In genomic region chr12:113788020-113788856, GRCh38 we compare ENCODE assay signal across 19 cellular contexts.
DNase-seq lines count a peak whose midpoint lies in the region; ATAC-seq, FAIRE-seq and TF ChIP-seq lines count a peak whose summit lies in the region.
"Had no signal": no experiment of that assay in that cellular context is flagged by ENCODE, and none has a peak within 500 bp of the region (broad histone marks: within the 10 kb centered on the region; RNA-seq: fewer than 3 reads in every experiment).

No MANE protein-coding gene starts in this region.

- no peak overlapping the region for H3K18ac ChIP-seq in trophoblast cell (ENCODE audit: low read length)

- H3K9me1 ChIP-seq in K562 (ENCODE audit: control insufficient read depth, insufficient read depth, low read length), result no peaks in the 10 kb centered on the region

- DNase-seq in EL, result peak; percentile 80
- peak; percentile 29 for DNase-seq in LoVo (ENCODE audit: low spot score)
- no peak for DNase-seq in K562 (ENCODE audit: extremely low read depth in 1 of 4, low spot score in 3 of 4)
- peak; percentile 50 to 78 for DNase-seq in trophoblast cell
- no peak for DNase-seq in AG20443 (ENCODE audit: low spot score)
- DNase-seq in spleen, result no peak
- no peak for DNase-seq in prostate gland (ENCODE audit: low spot score)
- DNase-seq: activated CD4-positive, alpha-beta T cell treated with anti-CD3 and anti-CD28 coated beads, Interleukin-2, amount 50 U/mL, for 4 hours; adrenal gland; head of caudate nucleus; KG1; kidney; NCI-H146; NCI-H446 treated with DMSO at 0.1 percent for 48 hours had no signal

- H3K23ac ChIP-seq in trophoblast cell (ENCODE audit: low read length), result no peak overlapping the region

- TF ChIP-seq CTCF in K562 (IDR thresholded peaks at IDR 0.05 in 2 of 3, conservative IDR thresholded peaks at IDR 0.05 in 1 of 3; ENCODE audit: insufficient read depth in 2 of 3, low read depth in 1 of 3, low read length in 3 of 3) (no peak), spleen (IDR thresholded peaks at IDR 0.05 in 8 of 11, conservative IDR thresholded peaks at IDR 0.05 in 3 of 11) (no peak), prostate gland (IDR thresholded peaks at IDR 0.05) (no peak)

- H4K20me1 ChIP-seq in K562 (replicated peaks; ENCODE audit: control insufficient read depth, insufficient read depth, low read length), result no peaks in the 10 kb centered on the region

- no peak overlapping the region for H2AK5ac ChIP-seq in trophoblast cell (ENCODE audit: low read length)

- no peak for TF ChIP-seq EP300 in K562 (IDR thresholded peaks at IDR 0.05; ENCODE audit: low read length)

- no peak for ATAC-seq in K562
- no peak for ATAC-seq in HG03442 (IDR thresholded peaks at IDR 0.05; ENCODE audit: unreplicated experiment)

- no peak overlapping the region for H2AFZ ChIP-seq in K562 (ENCODE audit: low read depth, low read length)
- H2AFZ ChIP-seq in trophoblast cell (ENCODE audit: insufficient read depth, low read length, poor library complexity), result no peak overlapping the region
- H2AFZ ChIP-seq: neural progenitor cell had no signal

- H3K27me3 ChIP-seq in K562 (ENCODE audit: control insufficient read depth in 2 of 2, insufficient read depth in 2 of 2, low read length in 2 of 2) (no peaks in the 10 kb centered on the region), trophoblast cell (ENCODE audit: insufficient read depth, low read length) (no peaks in the 10 kb centered on the region), spleen (replicated peaks in 1 of 7) (peaks cover 0 to 38% (median 0%) of the 10 kb centered on the region in 7 donors), prostate gland (replicated peaks; ENCODE audit: insufficient read depth) (peaks cover 6% of the 10 kb centered on the region)
- H3K27me3 ChIP-seq: neural progenitor cell had no signal

- H3K79me1 ChIP-seq in trophoblast cell (ENCODE audit: low read length), result no peaks in the 10 kb centered on the region

- TF ChIP-seq RAD21 in K562 (CRISPR knock-in tag; conservative IDR thresholded peaks at IDR 0.05 in 1 of 2, IDR thresholded peaks at IDR 0.05 in 1 of 2), result no peak

- H4K12ac ChIP-seq in trophoblast cell (ENCODE audit: low read depth, low read length), result no peak overlapping the region

- no peak overlapping the region for H2BK5ac ChIP-seq in trophoblast cell (ENCODE audit: low read depth, low read length, poor library complexity)

- no peaks in the 10 kb centered on the region for H3K9me3 ChIP-seq in K562 (replicated peaks; ENCODE audit: control insufficient read depth, insufficient read depth, low read depth, low read length)
- H3K9me3 ChIP-seq in trophoblast cell (ENCODE audit: insufficient read depth, low read depth, low read length), result no peaks in the 10 kb centered on the region
- peaks cover 0 to 27% (median 4%) of the 10 kb centered on the region in 8 donors for H3K9me3 ChIP-seq in spleen
- no peaks in the 10 kb centered on the region for H3K9me3 ChIP-seq in prostate gland
- H3K9me3 ChIP-seq: adrenal gland, thoracic aorta had no signal

- H3K14ac ChIP-seq in trophoblast cell (ENCODE audit: low read length), result no peak overlapping the region

- H3K36me3 ChIP-seq in K562 (ENCODE audit: control insufficient read depth, insufficient read depth, low read length), result no peaks in the 10 kb centered on the region
- H3K36me3 ChIP-seq in trophoblast cell (ENCODE audit: control insufficient read depth in 1 of 2, insufficient read depth in 2 of 2, low read length in 2 of 2), result no peaks in the 10 kb centered on the region
- no peaks in the 10 kb centered on the region for H3K36me3 ChIP-seq in spleen
- no peaks in the 10 kb centered on the region for H3K36me3 ChIP-seq in prostate gland
- H3K36me3 ChIP-seq: adrenal gland, HAP-1, neural progenitor cell, thoracic aorta had no signal

- no peak overlapping the region for H2BK120ac ChIP-seq in trophoblast cell (ENCODE audit: insufficient read depth, low read length, poor library complexity)

- FAIRE-seq in K562 (lab: Jason Lieb, UNC), result no peak
- FAIRE-seq: kidney, TTC549 had no signal

- H4K91ac ChIP-seq in trophoblast cell (ENCODE audit: low read depth, low read length), result no peak overlapping the region

- H3K4ac ChIP-seq in trophoblast cell (ENCODE audit: low read depth, low read length), result no peak overlapping the region

- H3K27ac ChIP-seq in K562 (ENCODE audit: extremely low read depth, low read depth, low read length), result no peak overlapping the region
- H3K27ac ChIP-seq in trophoblast cell (ENCODE audit: low read depth, low read length), result no peak overlapping the region
- H3K27ac ChIP-seq in spleen, result no peak overlapping the region
- H3K27ac ChIP-seq in prostate gland, result no peak overlapping the region
- H3K27ac ChIP-seq: adrenal gland, neural progenitor cell, thoracic aorta had no signal

- H3K79me2 ChIP-seq in K562 (ENCODE audit: control insufficient read depth, insufficient read depth, low read length) (no peaks in the 10 kb centered on the region), trophoblast cell (ENCODE audit: control insufficient read depth, insufficient read depth, low read length, poor library complexity) (no peaks in the 10 kb centered on the region)

- H3K4me2 ChIP-seq in K562 (ENCODE audit: insufficient read depth, low read length) (no peak overlapping the region), trophoblast cell (ENCODE audit: low read length) (no peak overlapping the region)
- H3K4me2 ChIP-seq: neural progenitor cell had no signal

- H3K4me1 ChIP-seq in K562 (replicated peaks in 1 of 2; ENCODE audit: control insufficient read depth in 2 of 2, insufficient read depth in 2 of 2, low read length in 2 of 2) (peaks cover 8 to 11% of the 10 kb centered on the region in 2 experiments; a peak in 4 of 5 replicates), trophoblast cell (ENCODE audit: control insufficient read depth in 1 of 2, insufficient read depth in 2 of 2, low read length in 2 of 2) (no peaks in the 10 kb centered on the region), spleen (no peaks in the 10 kb centered on the region), prostate gland (replicated peaks) (no peaks in the 10 kb centered on the region)
- H3K4me1 ChIP-seq: adrenal gland, HAP-1, neural progenitor cell had no signal

- POLR2A ChIA-PET in K562 (lab: Yijun Ruan, JAX), result no interaction called here

- H3K9ac ChIP-seq in K562 (ENCODE audit: insufficient read depth in 1 of 2, low read depth in 2 of 2, low read length in 2 of 2) (no peak overlapping the region), trophoblast cell (ENCODE audit: low read length) (no peak overlapping the region)
- H3K9ac ChIP-seq: neural progenitor cell had no signal

- intact Hi-C loops in K562 (cut with micrococcal nuclease) (no loop called here), spleen (cut with DNase I; ENCODE audit: low total_unique reads) (no loop called here), prostate gland (cut with DNase I) (no loop called here)

- no peak for TF ChIP-seq POLR2A in K562 (conservative IDR thresholded peaks at IDR 0.05)
- no peak for TF ChIP-seq POLR2A in spleen (IDR thresholded peaks at IDR 0.05)
- no peak for TF ChIP-seq POLR2A in prostate gland (IDR thresholded peaks at IDR 0.05)

- no peak overlapping the region for H4K8ac ChIP-seq in trophoblast cell (ENCODE audit: low read depth, low read length)

- in situ Hi-C loops in K562 (cut with MboI), result no loop called here

- CTCF ChIA-PET in K562 (lab: Yijun Ruan, JAX; ENCODE audit: low intra/inter-chr PET ratio), result no interaction called here

- 0% methylated on average over 5 of the region's 5 CpGs for WGBS in K562 (ENCODE audit: insufficient coverage, low coverage, missing lambda C conversion rate)
- no CpG with 5 or more reads among the region's 5 CpGs for whole genome bisulfite sequencing in trophoblast cell (ENCODE audit: extremely low coverage, insufficient coverage, insufficient read length)
- 70 to 78% (median 72%) methylated on average over 5 of the region's 5 CpGs for WGBS in spleen, 5 donors
- 66% methylated on average over 5 of the region's 5 CpGs for WGBS in prostate gland

- BruUV-seq in K562 (replicated peaks; lab: Mats Ljungman, UMichigan), result no TSS peak

- H2BK12ac ChIP-seq in trophoblast cell (ENCODE audit: low read length), result no peak overlapping the region

- H3K4me3 ChIP-seq in K562 (no peak overlapping the region), trophoblast cell (ENCODE audit: low read depth, low read length) (no peak overlapping the region), spleen (no peak overlapping the region), prostate gland (no peak overlapping the region)
- H3K4me3 ChIP-seq: adrenal gland, HAP-1, neural progenitor cell, thoracic aorta had no signal

TF ChIP-seq in K562, 482 proteins besides CTCF, POLR2A, EP300 and RAD21 (continues in another document):
- TF ChIP-seq SIRT6 (IDR thresholded peaks at IDR 0.05; ENCODE audit: low read depth, low read length) (no peak), HDAC6 (IDR thresholded peaks at IDR 0.05; ENCODE audit: low read depth, low read length) (no peak), JUN (IDR thresholded peaks at IDR 0.05; ENCODE audit: borderline replicate concordance, low read depth, low read length) (0 out of 2 replicates have a peak, but pooled peaks have one; percentile 41), JUN (CRISPR knock-in tag; IDR thresholded peaks at IDR 0.05; ENCODE audit: borderline replicate concordance) (no peak), ZBTB17 (CRISPR knock-in tag; IDR thresholded peaks at IDR 0.05) (no peak), RBM25 (IDR thresholded peaks at IDR 0.05; ENCODE audit: low read depth, low read length, severe bottlenecking) (no peak), ZC3H4 (CRISPR knock-in tag; IDR thresholded peaks at IDR 0.05; ENCODE audit: borderline replicate concordance) (no peak), SMAD1 (IDR thresholded peaks at IDR 0.05; ENCODE audit: low read depth, low read length, partially characterized antibody) (no peak), CBX1 (IDR thresholded peaks at IDR 0.05; ENCODE audit: low read depth) (no peak), MTA1 (IDR thresholded peaks at IDR 0.05; ENCODE audit: borderline replicate concordance) (peak; percentile 84), ZNF408 (CRISPR knock-in tag; IDR thresholded peaks at IDR 0.05; ENCODE audit: low read depth) (no peak), HMGXB4 (CRISPR knock-in tag; IDR thresholded peaks at IDR 0.05) (no peak), FOSL1 (tag; conservative IDR thresholded peaks at IDR 0.05) (peak; percentile 88), ZNF263 (CRISPR knock-in tag; IDR thresholded peaks at IDR 0.05; ENCODE audit: borderline replicate concordance) (no peak)

Comparison
In these comparisons a context has a peak if more than half of its experiments do, and no peak if none do; other contexts are left out.
1. DNase-seq: peak in EL (single experiment), LoVo (single experiment) and trophoblast cell (2 of 2); none in K562 (0 of 4), AG20443 (single experiment), spleen (single experiment) and prostate gland (single experiment).